In genomic region chr10:87712913-87713616, GRCh38 we compare ENCODE assay signal across 15 cellular contexts.
"Had no signal": no experiment of that assay in that cellular context is flagged by ENCODE, and none has a peak within 500 bp of the region (broad histone marks: within the 10 kb centered on the region; RNA-seq: fewer than 3 reads in every experiment).

No MANE protein-coding gene starts in this region.

- DNase-seq: activated CD4-positive, alpha-beta T cell treated with anti-CD3 and anti-CD28 coated beads, Interleukin-2, amount 10 ng/mL, durations not matched to agents 7 days and 5 days; activated CD8-positive, alpha-beta memory T cell treated with anti-CD3 and anti-CD28 coated beads, Interleukin-2, amount 50 U/mL, for 48 hours; activated gamma-delta T cell; activated T-cell treated with anti-CD3 and anti-CD28 coated beads, Interleukin-2, amount 50 U/mL, for 72 hours; anterior cingulate cortex; cortex of kidney; effector memory CD4-positive, alpha-beta T cell; mesendoderm; stimulated activated CD4-positive, alpha-beta T cell treated with anti-CD3 and anti-CD28 coated beads, Interleukin-1b, Interleukin-23, amount 100 ng/mL, for 48 hours; stimulated activated naive CD8-positive, alpha-beta T cell treated with anti-CD3 and anti-CD28 coated beads, Interleukin-15, amount 100 ng/mL, for 72 hours had no signal

- H3K36me3 Mint-ChIP-seq: activated naive CD8-positive, alpha-beta T cell had no signal

- H3K9me3 Mint-ChIP-seq: activated CD4-positive, alpha-beta T cell treated with anti-CD3 and anti-CD28 coated beads, Interleukin-2, amount 10 ng/mL, durations not matched to agents 7 days and 5 days; activated T-cell treated with anti-CD3 and anti-CD28 coated beads, Interleukin-2, amount 50 U/mL, for 72 hours; nephron; stimulated activated naive CD8-positive, alpha-beta T cell treated with anti-CD3 and anti-CD28 coated beads, Interleukin-15, amount 100 ng/mL, for 72 hours; T-helper 2 cell treated with Interferon-gamma antibody and Interleukin-4, amounts not matched to agents 5 μg/mL and 100 μg/mL, for 36 hours had no signal

- H3K27ac Mint-ChIP-seq: activated CD4-positive, alpha-beta T cell treated with anti-CD3 and anti-CD28 coated beads, Interleukin-2, amount 10 ng/mL, durations not matched to agents 7 days and 5 days; activated naive CD8-positive, alpha-beta T cell; activated T-cell treated with anti-CD3 and anti-CD28 coated beads, Interleukin-2, amount 50 U/mL, for 72 hours; nephron; T-helper 2 cell treated with Interferon-gamma antibody and Interleukin-4, amounts not matched to agents 5 μg/mL and 100 μg/mL, for 36 hours had no signal

- H3K4me1 Mint-ChIP-seq: nephron; stimulated activated naive CD8-positive, alpha-beta T cell treated with anti-CD3 and anti-CD28 coated beads, Interleukin-15, amount 100 ng/mL, for 72 hours had no signal

- FAIRE-seq: keratinocyte had no signal

- ATAC-seq: activated T-cell treated with anti-CD3 and anti-CD28 coated beads, Interleukin-2, amount 50 U/mL, for 72 hours; left lobe of liver; stimulated activated naive CD8-positive, alpha-beta T cell treated with anti-CD3 and anti-CD28 coated beads, Interleukin-15, amount 100 ng/mL, for 72 hours had no signal

- H3K4me3 Mint-ChIP-seq: activated CD4-positive, alpha-beta T cell treated with anti-CD3 and anti-CD28 coated beads, Interleukin-2, amount 10 ng/mL, durations not matched to agents 7 days and 5 days; activated naive CD8-positive, alpha-beta T cell; activated T-cell treated with anti-CD3 and anti-CD28 coated beads, Interleukin-2, amount 50 U/mL, for 72 hours; nephron; stimulated activated naive CD8-positive, alpha-beta T cell treated with anti-CD3 and anti-CD28 coated beads, Interleukin-15, amount 100 ng/mL, for 72 hours; T-helper 2 cell treated with Interferon-gamma antibody and Interleukin-4, amounts not matched to agents 5 μg/mL and 100 μg/mL, for 36 hours had no signal
